ENCODE assay signal across 17 cellular contexts in the genomic region with DNA sequence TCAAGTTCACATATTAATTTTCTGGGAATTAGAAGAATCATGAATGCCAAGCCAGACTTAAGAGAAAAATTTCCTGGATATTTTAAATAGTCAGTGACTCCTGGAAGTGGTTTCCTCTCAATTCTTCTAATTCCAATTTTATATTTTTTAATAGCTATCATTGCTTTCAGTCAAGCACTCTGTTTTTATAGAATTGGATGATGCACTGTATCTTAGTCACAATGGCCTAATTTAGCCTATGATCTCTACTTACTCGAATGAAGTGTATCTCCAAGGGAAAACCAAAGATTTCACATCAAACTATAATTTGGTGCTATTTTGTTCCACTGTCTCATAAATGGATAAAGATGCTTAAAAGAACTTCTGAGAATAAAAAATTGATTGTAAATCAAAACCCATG.
DNase-seq lines count a peak whose midpoint lies in the region; ATAC-seq and TF ChIP-seq lines count a peak whose summit lies in the region.
"Had no signal": no experiment of that assay in that cellular context is flagged by ENCODE, and none has a peak within 500 bp of the region (broad histone marks: within the 10 kb centered on the region; RNA-seq: fewer than 3 reads in every experiment).

No MANE protein-coding gene starts in this region.

- peaks cover 43% of the 10 kb centered on the region for H3K4me1 ChIP-seq in GM23248 (ENCODE audit: insufficient read depth)
- peaks cover 37% of the 10 kb centered on the region for H3K4me1 ChIP-seq in osteoblast (ENCODE audit: insufficient read depth, low read length)
- peaks cover 0 to 32% (median 5%) of the 10 kb centered on the region in 6 donors for H3K4me1 ChIP-seq in spleen
- H3K4me1 ChIP-seq in mucosa of descending colon (ENCODE audit: low read depth), result no peaks in the 10 kb centered on the region

- no peaks in the 10 kb centered on the region for H4K20me1 ChIP-seq in GM23248 (ENCODE audit: insufficient read depth)
- no peaks in the 10 kb centered on the region for H4K20me1 ChIP-seq in osteoblast (ENCODE audit: insufficient read depth, low read length)

- 0 out of 2 replicates have a peak overlapping the region, but pooled peaks have one; percentile 57 for H3K27ac ChIP-seq in GM23248
- peak overlapping the region; percentile 6; the same call in 1 of the 2 replicates for H3K27ac ChIP-seq in VCaP
- H3K27ac ChIP-seq in osteoblast (ENCODE audit: low read depth, low read length), result peak overlapping the region; percentile 47
- H3K27ac ChIP-seq in spleen, result peak overlapping the region in 5 of 8 donors; percentile 74 to 85 (median 79)

- POLR2A ChIA-PET in HEK293T (lab: Yijun Ruan, JAX), result no interaction called here

- in situ Hi-C loops in GM23248 (cut with MboI), result no loop called here

- H3K27me3 ChIP-seq in GM23248 (replicated peaks; ENCODE audit: insufficient read depth) (no peaks in the 10 kb centered on the region), osteoblast (ENCODE audit: insufficient read depth, low read length) (no peaks in the 10 kb centered on the region), spleen (replicated peaks in 1 of 7) (no peaks in the 10 kb centered on the region)

- H2AFZ ChIP-seq in GM23248 (no peak overlapping the region), osteoblast (ENCODE audit: low read length) (no peak overlapping the region)

- CTCF ChIA-PET in HEK293T (lab: Yijun Ruan, JAX), result interaction anchor here (0.6 kb wide), 1 partner anchor 43 kb away, joined by 4 read pairs; no protein-coding TSS in a partner anchor

- H3K9ac ChIP-seq in GM23248, result no peak overlapping the region

- no peaks in the 10 kb centered on the region for H3K9me2 ChIP-seq in GM23248 (ENCODE audit: insufficient read depth)

- H3K4me2 ChIP-seq in GM23248 (ENCODE audit: unreplicated experiment) (no peak overlapping the region), osteoblast (ENCODE audit: insufficient read depth, low read length) (no peak overlapping the region)

- ATAC-seq in GM21619 (IDR thresholded peaks at IDR 0.05; ENCODE audit: unreplicated experiment) (no peak), mucosa of descending colon (no peak)
- ATAC-seq: GM12878 had no signal

- no peak overlapping the region for H3K4me3 ChIP-seq in GM23248
- H3K4me3 ChIP-seq in osteoblast (ENCODE audit: insufficient read depth, low read length), result no peak overlapping the region
- no peak overlapping the region for H3K4me3 ChIP-seq in spleen
- H3K4me3 ChIP-seq in mucosa of descending colon, result no peak overlapping the region
- H3K4me3 ChIP-seq: GM12878 had no signal

- 12 to 19% methylated on average over 1 of the region's 1 CpG for WGBS in GM23248 (ENCODE audit: low coverage in 1 of 2, low lambda C conversion rate in 2 of 2, missing lambda C conversion rate in 2 of 2), 2 experiments
- WGBS in spleen, 5 donors, result 61 to 76% (median 73%) methylated on average over 1 of the region's 1 CpG

- TF ChIP-seq CTCF in VCaP (conservative IDR thresholded peaks at IDR 0.05) (no peak), osteoblast (IDR thresholded peaks at IDR 0.05; ENCODE audit: extremely low read depth, low read depth, low read length) (no peak), spleen (IDR thresholded peaks at IDR 0.05 in 8 of 11, conservative IDR thresholded peaks at IDR 0.05 in 3 of 11) (no peak), mucosa of descending colon (IDR thresholded peaks at IDR 0.05) (no peak)

- H3K36me3 ChIP-seq in GM23248 (ENCODE audit: low read depth) (no peaks in the 10 kb centered on the region), osteoblast (ENCODE audit: insufficient read depth, low read length) (no peaks in the 10 kb centered on the region), spleen (no peaks in the 10 kb centered on the region), mucosa of descending colon (ENCODE audit: low read depth) (no peaks in the 10 kb centered on the region)

- intact Hi-C loops in spleen (cut with DNase I; ENCODE audit: low total_unique reads) (no loop called here), mucosa of descending colon (cut with DNase I, micrococcal nuclease) (no loop called here)

- TF ChIP-seq POLR2A in spleen (IDR thresholded peaks at IDR 0.05), result no peak

- H3K9me3 ChIP-seq in GM23248 (ENCODE audit: low read depth) (no peaks in the 10 kb centered on the region), osteoblast (ENCODE audit: low read depth, low read length) (no peaks in the 10 kb centered on the region), spleen (no peaks in the 10 kb centered on the region), mucosa of descending colon (no peaks in the 10 kb centered on the region)

- H3K79me2 ChIP-seq in GM23248 (ENCODE audit: insufficient read depth) (no peaks in the 10 kb centered on the region), osteoblast (ENCODE audit: insufficient read depth, low read length) (no peaks in the 10 kb centered on the region)

- H3F3A ChIP-seq in GM23248 (ENCODE audit: insufficient read depth), result peaks cover 31% of the 10 kb centered on the region

- DNase-seq in GM23248 (no peak), osteoblast (ENCODE audit: insufficient read length, low spot score, missing footprints) (no peak), spleen (no peak), HEK293T (ENCODE audit: extremely low spot score) (no peak), mucosa of descending colon (no peak)
- DNase-seq in activated CD4-positive, CD25-positive, alpha-beta regulatory T cell (lab: John Stamatoyannopoulos, UW), result no peak
- DNase-seq: C1 segment of cervical spinal cord; CD4-positive, alpha-beta memory T cell; COR-L47; DMS153; DND-41; EL; GDM1; H9 had no signal

TF ChIP-seq in HEK293T, 16 proteins besides CTCF, POLR2A, EP300 and RAD21:
- no peak for TF ChIP-seq SUZ12 (IDR thresholded peaks at IDR 0.05)
- TF ChIP-seq CTBP1 (IDR thresholded peaks at IDR 0.05; ENCODE audit: borderline replicate concordance), result no peak
- no peak for TF ChIP-seq L3MBTL2 (conservative IDR thresholded peaks at IDR 0.05)
- no peak for TF ChIP-seq HDGF (IDR thresholded peaks at IDR 0.05; ENCODE audit: borderline replicate concordance)
- no peak for TF ChIP-seq LEF1 (IDR thresholded peaks at IDR 0.05; ENCODE audit: borderline replicate concordance)
- TF ChIP-seq ELF4 (IDR thresholded peaks at IDR 0.05), result no peak
- no peak for TF ChIP-seq TARDBP (IDR thresholded peaks at IDR 0.05)
- no peak for TF ChIP-seq FOXM1 (IDR thresholded peaks at IDR 0.05; ENCODE audit: borderline replicate concordance)
- no peak for TF ChIP-seq SP1 (IDR thresholded peaks at IDR 0.05)
- TF ChIP-seq FOXK2 (IDR thresholded peaks at IDR 0.05), result no peak
- TF ChIP-seq BHLHE40 (IDR thresholded peaks at IDR 0.05; ENCODE audit: borderline replicate concordance), result no peak
- TF ChIP-seq ARNT (IDR thresholded peaks at IDR 0.05), result no peak
- no peak for TF ChIP-seq NFRKB (IDR thresholded peaks at IDR 0.05)
- TF ChIP-seq, protein P1, sequence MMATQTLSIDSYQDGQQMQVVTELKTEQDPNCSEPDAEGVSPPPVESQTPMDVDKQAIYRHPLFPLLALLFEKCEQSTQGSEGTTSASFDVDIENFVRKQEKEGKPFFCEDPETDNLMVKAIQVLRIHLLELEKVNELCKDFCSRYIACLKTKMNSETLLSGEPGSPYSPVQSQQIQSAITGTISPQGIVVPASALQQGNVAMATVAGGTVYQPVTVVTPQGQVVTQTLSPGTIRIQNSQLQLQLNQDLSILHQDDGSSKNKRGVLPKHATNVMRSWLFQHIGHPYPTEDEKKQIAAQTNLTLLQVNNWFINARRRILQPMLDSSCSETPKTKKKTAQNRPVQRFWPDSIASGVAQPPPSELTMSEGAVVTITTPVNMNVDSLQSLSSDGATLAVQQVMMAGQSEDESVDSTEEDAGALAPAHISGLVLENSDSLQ (IDR thresholded peaks at IDR 0.05), result no peak
- no peak for TF ChIP-seq FOXA1 (IDR thresholded peaks at IDR 0.05)
- no peak for TF ChIP-seq ZNF384 (IDR thresholded peaks at IDR 0.05)

Comparison
In these comparisons a context has a peak if more than half of its experiments do, and no peak if none do; other contexts are left out.
1. H3K27ac ChIP-seq: peak in every context shown above with its lines; median percentile 79 in spleen; 57 in GM23248; 47 in osteoblast; 6 in VCaP.